ENCODE assay signal across 1 cellular context in the genomic region with DNA sequence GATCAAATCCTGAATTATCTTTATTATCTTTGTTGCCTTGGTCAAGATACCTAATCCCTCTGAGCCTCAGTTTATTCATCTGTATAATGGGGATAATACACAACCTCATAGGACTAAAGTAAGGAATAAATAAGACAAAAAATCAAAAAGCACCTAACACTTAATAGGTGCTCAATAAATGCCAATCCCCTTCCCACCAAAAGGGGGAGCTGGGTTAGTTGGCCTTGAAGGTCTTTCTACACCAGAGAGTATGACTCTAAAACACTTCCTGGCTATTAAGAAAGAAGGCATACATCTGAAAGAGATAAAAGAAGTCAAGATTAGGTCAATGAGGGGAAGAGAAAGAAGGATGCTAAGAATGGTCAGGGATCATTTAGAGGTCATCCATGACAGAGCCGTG.
TF ChIP-seq lines count a peak whose summit lies in the region.

No MANE protein-coding gene starts in this region.

TF ChIP-seq in IMR-90, 13 proteins besides CTCF, POLR2A, EP300 and RAD21 (continued from another document):
- TF ChIP-seq, protein P1, sequence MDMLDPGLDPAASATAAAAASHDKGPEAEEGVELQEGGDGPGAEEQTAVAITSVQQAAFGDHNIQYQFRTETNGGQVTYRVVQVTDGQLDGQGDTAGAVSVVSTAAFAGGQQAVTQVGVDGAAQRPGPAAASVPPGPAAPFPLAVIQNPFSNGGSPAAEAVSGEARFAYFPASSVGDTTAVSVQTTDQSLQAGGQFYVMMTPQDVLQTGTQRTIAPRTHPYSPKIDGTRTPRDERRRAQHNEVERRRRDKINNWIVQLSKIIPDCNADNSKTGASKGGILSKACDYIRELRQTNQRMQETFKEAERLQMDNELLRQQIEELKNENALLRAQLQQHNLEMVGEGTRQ (IDR thresholded peaks at IDR 0.05; ENCODE audit: low read depth, low read length), result no peak
- TF ChIP-seq MAFK (IDR thresholded peaks at IDR 0.05; ENCODE audit: low read depth, low read length) (no peak), MXI1 (IDR thresholded peaks at IDR 0.05; ENCODE audit: borderline replicate concordance, low read depth, low read length) (no peak), CHD1 (IDR thresholded peaks at IDR 0.05; ENCODE audit: low read depth, low read length) (no peak), MAZ (IDR thresholded peaks at IDR 0.05; ENCODE audit: borderline replicate concordance, low read depth, low read length) (no peak), CEBPB (IDR thresholded peaks at IDR 0.05; ENCODE audit: low read depth, low read length) (no peak), RCOR1 (IDR thresholded peaks at IDR 0.05; ENCODE audit: insufficient replicate concordance, low read length) (no peak), SMC3 (IDR thresholded peaks at IDR 0.05; ENCODE audit: low read depth, low read length) (no peak), RFX5 (IDR thresholded peaks at IDR 0.05; ENCODE audit: low read depth, low read length) (no peak)
